In genomic region chr1:179251675-179252074, GRCh38 we compare ENCODE assay signal across 8 cellular contexts. TPM values are rescaled to one million over a fixed set of nuclear protein-coding genes. Genes with fewer than 3 reads are reported as not detected.
DNase-seq lines count a peak whose midpoint lies in the region; ATAC-seq and TF ChIP-seq lines count a peak whose summit lies in the region.

No MANE protein-coding gene starts in this region.

- H3K4me1 Mint-ChIP-seq in HFFc6 (ENCODE audit: low read depth): peaks cover 14% of the 10 kb centered on the region

- no peak overlapping the region for H3K9ac ChIP-seq in adipocyte (ENCODE audit: low read length)

- peak; percentile 63 for DNase-seq in AG10803 (ENCODE audit: low read depth)
- DNase-seq in HFFc6: peak; percentile 58
- peak; percentile 60 for DNase-seq in adipocyte (ENCODE audit: low read depth)
- DNase-seq in kidney epithelial cell (ENCODE audit: low read depth): no peak
- no peak for DNase-seq in effector memory CD4-positive, alpha-beta T cell
- no peak for DNase-seq in cortex of kidney (lab: John Stamatoyannopoulos, UW)

- no peaks in the 10 kb centered on the region for H3K9me3 Mint-ChIP-seq in HFFc6

- no peak overlapping the region for H3K4me3 Mint-ChIP-seq in HFFc6

- no peaks in the 10 kb centered on the region for H3K9me3 ChIP-seq in adipocyte (ENCODE audit: control insufficient read depth, low read length)
- H3K9me3 ChIP-seq in effector memory CD4-positive, alpha-beta T cell (ENCODE audit: control insufficient read depth, low read length): no peaks in the 10 kb centered on the region

- H3K4me3 ChIP-seq in AG10803 (ENCODE audit: low read length) (no peak overlapping the region), adipocyte (ENCODE audit: low read length) (no peak overlapping the region), kidney epithelial cell (ENCODE audit: low read depth, low read length) (no peak overlapping the region)
- H3K4me3 ChIP-seq in effector memory CD4-positive, alpha-beta T cell (ENCODE audit: insufficient read depth, low read depth, low read length, poor library complexity, severe bottlenecking): no peak overlapping the region

- H3K36me3 ChIP-seq in adipocyte (ENCODE audit: control insufficient read depth, insufficient read depth, low read length, severe bottlenecking): no peaks in the 10 kb centered on the region
- no peaks in the 10 kb centered on the region for H3K36me3 ChIP-seq in kidney epithelial cell (ENCODE audit: control insufficient read depth, insufficient read depth, low read length)
- no peaks in the 10 kb centered on the region for H3K36me3 ChIP-seq in effector memory CD4-positive, alpha-beta T cell (ENCODE audit: control insufficient read depth, insufficient read depth, low read length)

- H3K27ac ChIP-seq in effector memory CD4-positive, alpha-beta T cell (ENCODE audit: insufficient read depth, low read length, poor library complexity, severe bottlenecking): no peak overlapping the region

- peak; percentile 70 for TF ChIP-seq CTCF in AG10803 (conservative IDR thresholded peaks at IDR 0.05; ENCODE audit: low read length)
- TF ChIP-seq CTCF in HFFc6 (IDR thresholded peaks at IDR 0.05): peak; percentile 70; the same call in 1 of the 2 replicates
- TF ChIP-seq CTCF in kidney epithelial cell (IDR thresholded peaks at IDR 0.05; ENCODE audit: insufficient read depth, low read length, poor library complexity, severe bottlenecking): peak; percentile 35

- no peaks in the 10 kb centered on the region for H3K4me1 ChIP-seq in adipocyte (ENCODE audit: control insufficient read depth, insufficient read depth, low read length)
- no peaks in the 10 kb centered on the region for H3K4me1 ChIP-seq in effector memory CD4-positive, alpha-beta T cell (ENCODE audit: control insufficient read depth, insufficient read depth, low read length, poor library complexity, severe bottlenecking)

- H3K36me3 Mint-ChIP-seq in HFFc6 (ENCODE audit: low read depth): no peaks in the 10 kb centered on the region

- no peak for ATAC-seq in GM21423 (IDR thresholded peaks at IDR 0.05; ENCODE audit: unreplicated experiment)
- no peak for ATAC-seq in GM19023 (IDR thresholded peaks at IDR 0.05; ENCODE audit: unreplicated experiment)

- H3K27ac Mint-ChIP-seq in HFFc6: no peak overlapping the region

- no peaks in the 10 kb centered on the region; the same call in 1 of the 2 replicates for H3K27me3 Mint-ChIP-seq in HFFc6 (ENCODE audit: insufficient read depth)

- H3K27me3 ChIP-seq in adipocyte (replicated peaks; ENCODE audit: control insufficient read depth, insufficient read depth, low read length) (no peaks in the 10 kb centered on the region), kidney epithelial cell (ENCODE audit: control insufficient read depth, insufficient read depth, low read length) (no peaks in the 10 kb centered on the region)
- H3K27me3 ChIP-seq in effector memory CD4-positive, alpha-beta T cell (replicated peaks; ENCODE audit: control insufficient read depth, insufficient read depth, low read length, poor library complexity, severe bottlenecking): no peaks in the 10 kb centered on the region

RNA-seq across cellular contexts. Expression of gene ABL2, which starts 22.2 kb away (rescaled TPM):
- total RNA-seq in HFFc6 (2021; fragmentation: NEBNext Ultra II Directional; extraction: Animal tissue kit (Norgen Biotek cat#: 25700)): 10 to 100 TPM; 54.1 to 65.9 (median 61.2) TPM
- 45.8 and 47.4 TPM in 2 replicates for total RNA-seq in kidney epithelial cell

RNA-seq across cellular contexts. Expression of gene SOAT1, which starts 41.9 kb away (rescaled TPM):
- total RNA-seq in HFFc6 (2021; fragmentation: NEBNext Ultra II Directional; extraction: Animal tissue kit (Norgen Biotek cat#: 25700)): 10 to 100 TPM; 29.2 to 38.6 (median 37.2) TPM
- 34.2 and 38.1 TPM in 2 replicates for total RNA-seq in kidney epithelial cell

Comparison
In these comparisons a context has a peak if more than half of its experiments do, and no peak if none do; other contexts are left out.
1. DNase-seq: peak in AG10803 (single experiment), HFFc6 (single experiment) and adipocyte (single experiment); none in kidney epithelial cell (single experiment), effector memory CD4-positive, alpha-beta T cell (0 of 3) and cortex of kidney (single experiment).
2. Peak in every context shown above with its lines, with median percentiles within 50 percentile points of each other: CTCF ChIP-seq.